In genomic region chr20:45359406-45360148, GRCh38 we compare ENCODE assay signal across 1 cellular context.
A peak's percentile ranks its signal among the peaks of the same experiment; 100 is the strongest.
TF ChIP-seq lines count a peak whose summit lies in the region.

No MANE protein-coding gene starts in this region.

TF ChIP-seq in HepG2, 621 proteins besides CTCF, POLR2A, EP300 and RAD21 (continued from another document and continues in another):
- TF ChIP-seq RERE (CRISPR knock-in tag; IDR thresholded peaks at IDR 0.05; ENCODE audit: low read depth): no peak
- TF ChIP-seq ZNF24 (IDR thresholded peaks at IDR 0.05): no peak
- no peak for TF ChIP-seq ZNF44 (CRISPR knock-in tag; IDR thresholded peaks at IDR 0.05)
- no peak for TF ChIP-seq KLF15 (CRISPR knock-in tag; IDR thresholded peaks at IDR 0.05; ENCODE audit: borderline replicate concordance)
- no peak for TF ChIP-seq GZF1 (CRISPR knock-in tag; IDR thresholded peaks at IDR 0.05)
- no peak for TF ChIP-seq KDM5A (IDR thresholded peaks at IDR 0.05; ENCODE audit: borderline replicate concordance, low read length)
- 0 out of 2 replicates have a peak, but pooled peaks have one; percentile 17 for TF ChIP-seq TAF1 (CRISPR knock-in tag; IDR thresholded peaks at IDR 0.05)
- TF ChIP-seq SMYD3 (CRISPR knock-in tag; IDR thresholded peaks at IDR 0.05): no peak
- no peak for TF ChIP-seq ZNF407 (CRISPR knock-in tag; IDR thresholded peaks at IDR 0.05; ENCODE audit: not compliant biosample characterization)
- no peak for TF ChIP-seq ZNF136 (CRISPR knock-in tag; IDR thresholded peaks at IDR 0.05; ENCODE audit: low read depth)
- TF ChIP-seq DNMT1 (CRISPR knock-in tag; IDR thresholded peaks at IDR 0.05): no peak
- no peak for TF ChIP-seq CCAR2 (optimal IDR thresholded peaks at IDR 0.05; ENCODE audit: low read depth, low read length)
- TF ChIP-seq TEAD2 (CRISPR knock-in tag; IDR thresholded peaks at IDR 0.05): 0 out of 2 replicates have a peak, but pooled peaks have one; percentile 21
- no peak for TF ChIP-seq RBFOX2 (IDR thresholded peaks at IDR 0.05; ENCODE audit: low read depth, low read length)
- TF ChIP-seq ZNF264 (CRISPR knock-in tag; IDR thresholded peaks at IDR 0.05): 0 out of 2 replicates have a peak, but pooled peaks have one; percentile 17
- peak; percentile 85 for TF ChIP-seq ZNF598 (CRISPR knock-in tag; IDR thresholded peaks at IDR 0.05; ENCODE audit: borderline replicate concordance)
- TF ChIP-seq KAT2B (IDR thresholded peaks at IDR 0.05; ENCODE audit: borderline replicate concordance, low read depth, low read length): no peak
- no peak; the same call in 1 of the 2 replicates for TF ChIP-seq ZNF414 (CRISPR knock-in tag; IDR thresholded peaks at IDR 0.05)
- 0 out of 2 replicates have a peak, but pooled peaks have one; percentile 6 for TF ChIP-seq TBX3 (IDR thresholded peaks at IDR 0.05; ENCODE audit: borderline replicate concordance)
- no peak for TF ChIP-seq RFX5 (IDR thresholded peaks at IDR 0.05; ENCODE audit: low read depth, low read length)
- no peak for TF ChIP-seq GRHL1 (CRISPR knock-in tag; conservative IDR thresholded peaks at IDR 0.05)
- TF ChIP-seq ZBTB34 (CRISPR knock-in tag; IDR thresholded peaks at IDR 0.05): no peak
- TF ChIP-seq NFKBIZ (CRISPR knock-in tag; IDR thresholded peaks at IDR 0.05): peak; percentile 99
- TF ChIP-seq JARID2 (CRISPR knock-in tag; IDR thresholded peaks at IDR 0.05; ENCODE audit: insufficient replicate concordance): no peak
- TF ChIP-seq HHEX (CRISPR knock-in tag; IDR thresholded peaks at IDR 0.05): no peak
- TF ChIP-seq ARID2 (CRISPR knock-in tag; IDR thresholded peaks at IDR 0.05; ENCODE audit: borderline replicate concordance): no peak
- no peak for TF ChIP-seq ZNF777 (CRISPR knock-in tag; IDR thresholded peaks at IDR 0.05)
- TF ChIP-seq GABPA (IDR thresholded peaks at IDR 0.05; ENCODE audit: low read depth, low read length): no peak
- TF ChIP-seq GABPA (CRISPR knock-in tag; IDR thresholded peaks at IDR 0.05; ENCODE audit: low read depth): no peak
- TF ChIP-seq CHD4 (IDR thresholded peaks at IDR 0.05; ENCODE audit: borderline replicate concordance, low read length): no peak
- TF ChIP-seq DMTF1 (CRISPR knock-in tag; IDR thresholded peaks at IDR 0.05): no peak
- no peak for TF ChIP-seq ZNF251 (CRISPR knock-in tag; IDR thresholded peaks at IDR 0.05)
- peak; percentile 47; the same call in 1 of the 2 replicates for TF ChIP-seq THRA (CRISPR knock-in tag; IDR thresholded peaks at IDR 0.05; ENCODE audit: borderline replicate concordance)
- TF ChIP-seq TEF (CRISPR knock-in tag; IDR thresholded peaks at IDR 0.05): no peak
- TF ChIP-seq ZNF781 (CRISPR knock-in tag; IDR thresholded peaks at IDR 0.05; ENCODE audit: borderline replicate concordance, not compliant biosample characterization): no peak
- TF ChIP-seq RORA (CRISPR knock-in tag; IDR thresholded peaks at IDR 0.05): no peak; the same call in 1 of the 2 replicates
- TF ChIP-seq SALL1 (CRISPR knock-in tag; IDR thresholded peaks at IDR 0.05): peak; percentile 47
- TF ChIP-seq EZH2 (conservative IDR thresholded peaks at IDR 0.05; ENCODE audit: low read depth, low read length): no peak
- TF ChIP-seq ZSCAN29 (CRISPR knock-in tag; conservative IDR thresholded peaks at IDR 0.05): no peak
